8 cellular contexts compared by ENCODE assay signal in the genomic region with DNA sequence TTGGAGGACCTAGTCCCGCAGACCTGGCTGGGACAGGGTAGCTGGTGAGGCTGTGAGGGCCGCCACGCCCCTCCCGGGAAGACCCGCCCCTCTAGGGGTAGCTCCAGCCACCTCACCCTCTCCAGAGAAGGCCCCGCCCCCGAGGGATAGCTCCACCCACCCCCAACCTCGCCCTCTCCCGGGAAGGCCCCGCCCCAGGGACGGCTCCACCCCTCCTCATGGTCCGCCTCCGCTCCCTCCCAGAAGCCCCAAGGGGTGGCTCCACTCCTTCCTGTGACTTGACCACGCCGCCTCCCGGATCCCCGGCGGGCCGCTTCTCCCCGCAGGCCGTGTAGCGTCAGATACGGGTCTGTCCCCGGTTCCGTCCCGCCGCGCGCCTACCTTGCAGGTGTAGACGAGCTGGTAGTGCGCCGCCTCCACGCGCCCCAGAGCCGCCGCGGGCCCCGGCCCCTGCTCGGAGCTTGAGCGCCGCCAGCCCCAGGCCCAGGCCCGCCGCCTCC. TPM values are rescaled to one million over a fixed set of nuclear protein-coding genes. Genes with fewer than 3 reads are reported as not detected.
DNase-seq lines count a peak whose midpoint lies in the region; ATAC-seq and TF ChIP-seq lines count a peak whose summit lies in the region.

No MANE protein-coding gene starts in this region.

- H3K4me1 Mint-ChIP-seq in CD8-positive, alpha-beta T cell (ENCODE audit: low read depth) = peaks cover 9% of the 10 kb centered on the region
- H3K4me1 Mint-ChIP-seq in memory B cell = peaks cover 6% of the 10 kb centered on the region

- intact Hi-C loops in CD8-positive, alpha-beta T cell (cut with DNase I, micrococcal nuclease) = loop anchor here (1.0 to 5.0 kb wide), 12 partner anchors 21 to 1244 kb away; partner anchors contain the start of genes SEC16A (in 2 of the 2), SNAPC4 (in 2 of the 2), ARRDC1 (in 1 of the 2) and ENTR1 (in 1 of the 2)

- no peaks in the 10 kb centered on the region for H3K27me3 Mint-ChIP-seq in CD8-positive, alpha-beta T cell (ENCODE audit: low read depth)
- peaks cover 1% of the 10 kb centered on the region for H3K27me3 Mint-ChIP-seq in memory B cell

- no peaks in the 10 kb centered on the region for H3K9me3 ChIP-seq in CD8-positive, alpha-beta T cell (ENCODE audit: low read length)

- peaks cover 6% of the 10 kb centered on the region for H3K4me1 ChIP-seq in CD8-positive, alpha-beta T cell (ENCODE audit: insufficient read depth, low read length)

- no peaks in the 10 kb centered on the region for H3K36me3 ChIP-seq in CD8-positive, alpha-beta T cell (ENCODE audit: insufficient read depth, low read length)

- DNase-seq in CD8-positive, alpha-beta T cell = peak; percentile 77 to 94 (median 91)
- peak; percentile 75 for DNase-seq in NCI-H82 treated with DMSO at 0.1 percent for 48 hours (lab: John Stamatoyannopoulos, UW; ENCODE audit: unreplicated experiment)
- peak; percentile 97 for DNase-seq in activated CD8-positive, alpha-beta memory T cell treated with anti-CD3 and anti-CD28 coated beads for 24 hours
- DNase-seq in effector CD4-positive, alpha-beta T cell = peak; percentile 82
- peak; percentile 84 to 94 for DNase-seq in memory B cell (ENCODE audit: low spot score in 2 of 2)
- peak; percentile 95 for DNase-seq in stimulated activated CD8-positive, alpha-beta memory T cell treated with anti-CD3 and anti-CD28 coated beads, Interleukin-12 subunit alpha, Interleukin-12 subunit beta, amount 100 ng/mL, for 24 hours (ENCODE audit: extremely low read depth)

- TF ChIP-seq CTCF in CD8-positive, alpha-beta T cell (IDR thresholded peaks at IDR 0.05) = no peak

- POLR2A ChIA-PET in CD8-positive, alpha-beta T cell (lab: Charles Lee) = interaction anchor here (0.6 to 1.6 kb wide), 4 partner anchors 9 to 47 kb away, joined by 3 to 6 read pairs (median 4); partner anchors contain the start of genes ENTR1 and PMPCA

- H3K27ac ChIP-seq in CD8-positive, alpha-beta T cell (ENCODE audit: low read depth, low read length) = peak overlapping the region; percentile 53

- no peaks in the 10 kb centered on the region for H3K27me3 ChIP-seq in CD8-positive, alpha-beta T cell (ENCODE audit: insufficient read depth, low read length)

- ATAC-seq in CD8-positive, alpha-beta T cell = peak; percentile 87
- ATAC-seq in GM19452 (IDR thresholded peaks at IDR 0.05; ENCODE audit: unreplicated experiment) (peak; percentile 71), HG03571 (IDR thresholded peaks at IDR 0.05; ENCODE audit: unreplicated experiment) (peak; percentile 58), memory B cell (ENCODE audit: low read depth) (peak; percentile 78)

- H3K27ac Mint-ChIP-seq in CD8-positive, alpha-beta T cell = peak overlapping the region; percentile 73
- H3K27ac Mint-ChIP-seq in memory B cell = peak overlapping the region; percentile 35

- H3K36me3 Mint-ChIP-seq in CD8-positive, alpha-beta T cell = peaks cover 12% of the 10 kb centered on the region
- H3K36me3 Mint-ChIP-seq in memory B cell = peaks cover 1% of the 10 kb centered on the region

- CTCF ChIA-PET in CD8-positive, alpha-beta T cell (lab: Charles Lee) = interaction anchor here (0.7 to 1.8 kb wide), 10 partner anchors 18 to 267 kb away, joined by 3 to 8 read pairs (median 3); partner anchors contain the start of gene SNAPC4

- H3K4me3 Mint-ChIP-seq in CD8-positive, alpha-beta T cell = peak overlapping the region; percentile 83
- peak overlapping the region; percentile 89 for H3K4me3 Mint-ChIP-seq in memory B cell

- no peaks in the 10 kb centered on the region for H3K9me3 Mint-ChIP-seq in CD8-positive, alpha-beta T cell
- H3K9me3 Mint-ChIP-seq in memory B cell = no peaks in the 10 kb centered on the region

- peak overlapping the region; percentile 51 for H3K4me3 ChIP-seq in CD8-positive, alpha-beta T cell (ENCODE audit: low read depth, low read length)

RNA-seq across cellular contexts. Expression of gene DNLZ, which starts 0.4 kb away (rescaled TPM):
- total RNA-seq in CD8-positive, alpha-beta T cell = 10 to 100 TPM; 21.0 to 22.1 TPM

RNA-seq across cellular contexts. Expression of gene CARD9, which starts 10.3 kb away (rescaled TPM):
- under 1 TPM; 0.14 to 0.31 TPM for total RNA-seq in CD8-positive, alpha-beta T cell

RNA-seq across cellular contexts. Expression of gene GPSM1, which starts 35.8 kb away (rescaled TPM):
- 1 to 10 TPM; 5.4 to 6.6 TPM for total RNA-seq in CD8-positive, alpha-beta T cell

RNA-seq across cellular contexts. Expression of gene SNAPC4, which starts 36.8 kb away (rescaled TPM):
- 1 to 10 TPM; 6.7 TPM for total RNA-seq in CD8-positive, alpha-beta T cell

RNA-seq across cellular contexts. Expression of gene ENTR1, which starts 47.3 kb away (rescaled TPM):
- 10 to 100 TPM; 33.0 to 34.4 TPM for total RNA-seq in CD8-positive, alpha-beta T cell

Comparison
In these comparisons a context has a peak if more than half of its experiments do, and no peak if none do; other contexts are left out.
1. Peak in every context shown above with its lines: DNase-seq, ATAC-seq, H3K4me3 ChIP-seq and H3K27ac ChIP-seq.